In genomic region chr19:46661020-46661731, GRCh38 we compare ENCODE assay signal across 1 cellular context.
A peak's percentile ranks its signal among the peaks of the same experiment; 100 is the strongest.
TF ChIP-seq lines count a peak whose summit lies in the region.

Gene DACT3, minus strand, starts transcription at chr19:46661182. Its CDS starts 118 bp downstream, at chr19:46661064.

TF ChIP-seq in HepG2, 621 proteins besides CTCF, POLR2A, EP300 and RAD21 (continued from another document and continues in another):
- TF ChIP-seq FOXO4 (CRISPR knock-in tag; conservative IDR thresholded peaks at IDR 0.05): no peak
- TF ChIP-seq DR1 (CRISPR knock-in tag; IDR thresholded peaks at IDR 0.05): peak; percentile 83
- TF ChIP-seq TCF12 (IDR thresholded peaks at IDR 0.05): no peak
- no peak for TF ChIP-seq TCF12 (CRISPR knock-in tag; IDR thresholded peaks at IDR 0.05)
- no peak for TF ChIP-seq PTBP1 (IDR thresholded peaks at IDR 0.05; ENCODE audit: low read depth, low read length, poor library complexity, severe bottlenecking)
- no peak for TF ChIP-seq CCAR2 (optimal IDR thresholded peaks at IDR 0.05; ENCODE audit: low read depth, low read length)
- TF ChIP-seq ZNF362 (CRISPR knock-in tag; IDR thresholded peaks at IDR 0.05; ENCODE audit: borderline replicate concordance): no peak
- no peak for TF ChIP-seq ZNF75D (CRISPR knock-in tag; IDR thresholded peaks at IDR 0.05; ENCODE audit: borderline replicate concordance)
- no peak for TF ChIP-seq TBL1XR1 (IDR thresholded peaks at IDR 0.05; ENCODE audit: borderline replicate concordance, low read length, partially characterized antibody)
- TF ChIP-seq THAP11 (CRISPR knock-in tag; IDR thresholded peaks at IDR 0.05): peak; percentile 24; the same call in 1 of the 2 replicates
- TF ChIP-seq KLF12 (CRISPR knock-in tag; IDR thresholded peaks at IDR 0.05; ENCODE audit: borderline replicate concordance): no peak
- no peak for TF ChIP-seq ZNF562 (CRISPR knock-in tag; IDR thresholded peaks at IDR 0.05; ENCODE audit: borderline replicate concordance)
- no peak for TF ChIP-seq AHDC1 (CRISPR knock-in tag; IDR thresholded peaks at IDR 0.05; ENCODE audit: borderline replicate concordance)
- TF ChIP-seq MTA3 (CRISPR knock-in tag; IDR thresholded peaks at IDR 0.05): no peak
- no peak for TF ChIP-seq ZNF660 (CRISPR knock-in tag; IDR thresholded peaks at IDR 0.05; ENCODE audit: borderline replicate concordance, low read depth)
- no peak for TF ChIP-seq ZNF878 (CRISPR knock-in tag; IDR thresholded peaks at IDR 0.05)
- no peak for TF ChIP-seq ZBTB7B (CRISPR knock-in tag; IDR thresholded peaks at IDR 0.05)
- no peak for TF ChIP-seq SNAPC2 (CRISPR knock-in tag; IDR thresholded peaks at IDR 0.05)
- no peak for TF ChIP-seq POLR2G (IDR thresholded peaks at IDR 0.05; ENCODE audit: low read depth, low read length)
- TF ChIP-seq HINFP (CRISPR knock-in tag; IDR thresholded peaks at IDR 0.05; ENCODE audit: low read depth): no peak
- no peak for TF ChIP-seq TARDBP (CRISPR knock-in tag; IDR thresholded peaks at IDR 0.05)
- 0 out of 2 replicates have a peak, but pooled peaks have one; percentile 52 for TF ChIP-seq KLF11 (CRISPR knock-in tag; IDR thresholded peaks at IDR 0.05)
- no peak for TF ChIP-seq ZBTB33 (CRISPR knock-in tag; IDR thresholded peaks at IDR 0.05)
- TF ChIP-seq MYNN (CRISPR knock-in tag; IDR thresholded peaks at IDR 0.05; ENCODE audit: low read depth): no peak
- TF ChIP-seq RAD51 (IDR thresholded peaks at IDR 0.05; ENCODE audit: borderline replicate concordance): peak; percentile 41; the same call in 1 of the 2 replicates
- no peak for TF ChIP-seq HNRNPL (IDR thresholded peaks at IDR 0.05; ENCODE audit: low read depth, low read length)
- TF ChIP-seq ZNF280B (CRISPR knock-in tag; IDR thresholded peaks at IDR 0.05; ENCODE audit: borderline replicate concordance): no peak
- no peak for TF ChIP-seq JUND (CRISPR knock-in tag; IDR thresholded peaks at IDR 0.05)
- TF ChIP-seq KLF6 (CRISPR knock-in tag; IDR thresholded peaks at IDR 0.05): no peak
- TF ChIP-seq HNRNPK (IDR thresholded peaks at IDR 0.05; ENCODE audit: low read depth, low read length, poor library complexity, severe bottlenecking): no peak
- TF ChIP-seq ZSCAN20 (CRISPR knock-in tag; IDR thresholded peaks at IDR 0.05; ENCODE audit: borderline replicate concordance): no peak
- peak; percentile 41 for TF ChIP-seq XRCC5 (optimal IDR thresholded peaks at IDR 0.05; ENCODE audit: low read length)
- TF ChIP-seq SRF (IDR thresholded peaks at IDR 0.05; ENCODE audit: low read depth, low read length): 0 out of 2 replicates have a peak, but pooled peaks have one; percentile 27
- TF ChIP-seq ZBTB7A (CRISPR knock-in tag; IDR thresholded peaks at IDR 0.05): no peak
- peak; percentile 86 for TF ChIP-seq BHLHE40 (IDR thresholded peaks at IDR 0.05; ENCODE audit: low read length)
- TF ChIP-seq MIXL1 (CRISPR knock-in tag; IDR thresholded peaks at IDR 0.05): 0 out of 2 replicates have a peak, but pooled peaks have one; percentile 9
- no peak for TF ChIP-seq ZNF235 (CRISPR knock-in tag; IDR thresholded peaks at IDR 0.05; ENCODE audit: borderline replicate concordance)
- no peak for TF ChIP-seq ZNF292 (CRISPR knock-in tag; IDR thresholded peaks at IDR 0.05; ENCODE audit: borderline replicate concordance, low read depth)
- no peak for TF ChIP-seq FLYWCH1 (CRISPR knock-in tag; IDR thresholded peaks at IDR 0.05)
- TF ChIP-seq CREB3 (CRISPR knock-in tag; IDR thresholded peaks at IDR 0.05): no peak
- no peak for TF ChIP-seq NR0B2 (CRISPR knock-in tag; IDR thresholded peaks at IDR 0.05)
- peak; percentile 27; the same call in 1 of the 2 replicates for TF ChIP-seq ZNF629 (CRISPR knock-in tag; conservative IDR thresholded peaks at IDR 0.05)
- peak; percentile 83; the same call in 1 of the 2 replicates for TF ChIP-seq FOXK2 (IDR thresholded peaks at IDR 0.05)
- TF ChIP-seq FOXA1 (IDR thresholded peaks at IDR 0.05): no peak
- peak; percentile 73 for TF ChIP-seq FOXA1 (CRISPR knock-in tag; IDR thresholded peaks at IDR 0.05)
- 0 out of 2 replicates have a peak, but pooled peaks have one; percentile 26 for TF ChIP-seq MXD3 (CRISPR knock-in tag; IDR thresholded peaks at IDR 0.05)
- no peak for TF ChIP-seq DZIP1 (CRISPR knock-in tag; IDR thresholded peaks at IDR 0.05)
- no peak for TF ChIP-seq REPIN1 (CRISPR knock-in tag; IDR thresholded peaks at IDR 0.05; ENCODE audit: borderline replicate concordance, low read depth)
- TF ChIP-seq NFRKB (IDR thresholded peaks at IDR 0.05): no peak
